1 cellular context compared by ENCODE assay signal in the genomic region with DNA sequence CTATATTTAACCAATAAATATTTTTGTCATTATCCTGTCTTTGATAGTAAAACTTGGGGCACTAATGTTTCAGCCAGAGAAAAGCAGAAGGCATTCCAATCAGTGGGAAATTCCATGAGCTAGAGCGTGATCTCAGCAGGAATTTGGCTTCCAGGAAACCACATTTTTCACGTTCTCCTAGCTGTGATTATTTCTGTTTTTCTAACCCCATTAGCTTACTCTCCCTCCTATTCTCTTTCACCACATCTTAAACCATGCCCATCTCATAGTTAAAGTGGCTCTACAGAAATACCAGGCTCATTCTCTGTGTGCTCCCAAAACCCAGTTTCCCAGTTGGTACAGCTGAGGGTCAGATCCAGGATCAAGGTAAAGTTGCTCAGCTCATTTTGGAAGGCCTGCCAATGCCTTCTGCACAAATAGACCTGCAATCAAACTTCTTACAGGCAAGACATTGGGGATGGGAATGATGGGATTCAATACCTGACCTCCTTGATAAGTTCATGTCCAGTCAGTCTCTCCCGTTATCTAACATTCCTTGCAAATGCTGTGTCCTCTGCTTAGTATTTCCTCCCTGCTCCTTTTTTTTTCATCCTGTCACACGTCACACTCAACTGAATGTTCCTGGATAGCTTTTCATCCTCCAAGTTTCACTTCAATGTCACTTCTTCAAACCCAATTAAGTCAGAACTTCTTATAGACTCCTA.
TF ChIP-seq lines count a peak whose summit lies in the region.

No MANE protein-coding gene starts in this region.

TF ChIP-seq in IMR-90, 13 proteins besides CTCF, POLR2A, EP300 and RAD21:
- no peak for TF ChIP-seq SMC3 (IDR thresholded peaks at IDR 0.05; ENCODE audit: low read depth, low read length)
- TF ChIP-seq CHD1 (IDR thresholded peaks at IDR 0.05; ENCODE audit: low read depth, low read length) = no peak
- TF ChIP-seq FOS (IDR thresholded peaks at IDR 0.05; ENCODE audit: low read depth, low read length) = no peak
- TF ChIP-seq CEBPB (IDR thresholded peaks at IDR 0.05; ENCODE audit: low read depth, low read length) = no peak
- TF ChIP-seq RFX5 (IDR thresholded peaks at IDR 0.05; ENCODE audit: low read depth, low read length) = no peak
- TF ChIP-seq MXI1 (IDR thresholded peaks at IDR 0.05; ENCODE audit: borderline replicate concordance, low read depth, low read length) = no peak
- no peak for TF ChIP-seq MAZ (IDR thresholded peaks at IDR 0.05; ENCODE audit: borderline replicate concordance, low read depth, low read length)
- TF ChIP-seq, protein P1, sequence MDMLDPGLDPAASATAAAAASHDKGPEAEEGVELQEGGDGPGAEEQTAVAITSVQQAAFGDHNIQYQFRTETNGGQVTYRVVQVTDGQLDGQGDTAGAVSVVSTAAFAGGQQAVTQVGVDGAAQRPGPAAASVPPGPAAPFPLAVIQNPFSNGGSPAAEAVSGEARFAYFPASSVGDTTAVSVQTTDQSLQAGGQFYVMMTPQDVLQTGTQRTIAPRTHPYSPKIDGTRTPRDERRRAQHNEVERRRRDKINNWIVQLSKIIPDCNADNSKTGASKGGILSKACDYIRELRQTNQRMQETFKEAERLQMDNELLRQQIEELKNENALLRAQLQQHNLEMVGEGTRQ (IDR thresholded peaks at IDR 0.05; ENCODE audit: low read depth, low read length) = no peak
- TF ChIP-seq MAFK (IDR thresholded peaks at IDR 0.05; ENCODE audit: low read depth, low read length) = no peak
